ENCODE assay signal across 1 cellular context in genomic region chr22:29231971-29232959, GRCh38.
TF ChIP-seq lines count a peak whose summit lies in the region.

No MANE protein-coding gene starts in this region.

TF ChIP-seq in HepG2, 621 proteins besides CTCF, POLR2A, EP300 and RAD21 (continued from another document and continues in another):
- TF ChIP-seq ZNF704 (CRISPR knock-in tag; IDR thresholded peaks at IDR 0.05; ENCODE audit: borderline replicate concordance) (no peak), GLI4 (CRISPR knock-in tag; IDR thresholded peaks at IDR 0.05; ENCODE audit: borderline replicate concordance) (peak; percentile 45; the same call in 1 of the 2 replicates), TFAP4 (IDR thresholded peaks at IDR 0.05; ENCODE audit: borderline replicate concordance, low read depth) (no peak; the same call in 1 of the 2 replicates), SCMH1 (CRISPR knock-in tag; IDR thresholded peaks at IDR 0.05; ENCODE audit: borderline replicate concordance) (no peak), TEAD3 (CRISPR knock-in tag; optimal IDR thresholded peaks at IDR 0.05; ENCODE audit: borderline replicate concordance) (peak; percentile 57), POGZ (CRISPR knock-in tag; IDR thresholded peaks at IDR 0.05) (peak; percentile 58; the same call in 1 of the 2 replicates), ZNF251 (CRISPR knock-in tag; IDR thresholded peaks at IDR 0.05) (no peak), ZNF83 (CRISPR knock-in tag; IDR thresholded peaks at IDR 0.05; ENCODE audit: borderline replicate concordance) (no peak), NFIB (CRISPR knock-in tag; IDR thresholded peaks at IDR 0.05; ENCODE audit: borderline replicate concordance) (no peak), ZFP91 (CRISPR knock-in tag; IDR thresholded peaks at IDR 0.05; ENCODE audit: borderline replicate concordance) (no peak; the same call in 1 of the 2 replicates), ZBTB40 (IDR thresholded peaks at IDR 0.05) (no peak), ZBTB40 (CRISPR knock-in tag; IDR thresholded peaks at IDR 0.05) (no peak), HNRNPL (IDR thresholded peaks at IDR 0.05; ENCODE audit: low read depth, low read length) (peak; percentile 66; the same call in 1 of the 2 replicates), ZNF800 (CRISPR knock-in tag; IDR thresholded peaks at IDR 0.05) (0 out of 2 replicates have a peak, but pooled peaks have one; percentile 61), GABPA (IDR thresholded peaks at IDR 0.05; ENCODE audit: low read depth, low read length) (peak; percentile 10; the same call in 1 of the 2 replicates), GABPA (CRISPR knock-in tag; IDR thresholded peaks at IDR 0.05; ENCODE audit: low read depth) (peak; percentile 78), SPEN (CRISPR knock-in tag; IDR thresholded peaks at IDR 0.05; ENCODE audit: low read depth) (peak; percentile 34; the same call in 1 of the 2 replicates), CENPBD1 (CRISPR knock-in tag; IDR thresholded peaks at IDR 0.05; ENCODE audit: borderline replicate concordance, low read depth) (no peak), AFF4 (CRISPR knock-in tag; IDR thresholded peaks at IDR 0.05) (no peak), ZMYM4 (CRISPR knock-in tag; IDR thresholded peaks at IDR 0.05) (peak; percentile 38; the same call in 1 of the 2 replicates), RARG (CRISPR knock-in tag; IDR thresholded peaks at IDR 0.05; ENCODE audit: low read depth) (no peak), MTERF4 (CRISPR knock-in tag; IDR thresholded peaks at IDR 0.05) (no peak), HOXA5 (CRISPR knock-in tag; IDR thresholded peaks at IDR 0.05) (no peak), ATF7-NPFF (CRISPR knock-in tag; IDR thresholded peaks at IDR 0.05; ENCODE audit: low read depth) (no peak), DBP (CRISPR knock-in tag; IDR thresholded peaks at IDR 0.05; ENCODE audit: not compliant biosample characterization) (no peak), ZNF644 (CRISPR knock-in tag; IDR thresholded peaks at IDR 0.05; ENCODE audit: low read depth) (0 out of 2 replicates have a peak, but pooled peaks have one; percentile 27), ZNF383 (CRISPR knock-in tag; IDR thresholded peaks at IDR 0.05; ENCODE audit: borderline replicate concordance) (no peak), NCOA2 (CRISPR knock-in tag; IDR thresholded peaks at IDR 0.05) (peak; percentile 21; the same call in 1 of the 2 replicates), CHCHD3 (CRISPR knock-in tag; IDR thresholded peaks at IDR 0.05) (no peak), ZNF224 (CRISPR knock-in tag; IDR thresholded peaks at IDR 0.05) (no peak), ZNF143 (CRISPR knock-in tag; IDR thresholded peaks at IDR 0.05) (no peak), IKZF5 (CRISPR knock-in tag; IDR thresholded peaks at IDR 0.05) (peak; percentile 44; the same call in 1 of the 2 replicates)
